ENCODE assay signal across 12 cellular contexts in the genomic region with DNA sequence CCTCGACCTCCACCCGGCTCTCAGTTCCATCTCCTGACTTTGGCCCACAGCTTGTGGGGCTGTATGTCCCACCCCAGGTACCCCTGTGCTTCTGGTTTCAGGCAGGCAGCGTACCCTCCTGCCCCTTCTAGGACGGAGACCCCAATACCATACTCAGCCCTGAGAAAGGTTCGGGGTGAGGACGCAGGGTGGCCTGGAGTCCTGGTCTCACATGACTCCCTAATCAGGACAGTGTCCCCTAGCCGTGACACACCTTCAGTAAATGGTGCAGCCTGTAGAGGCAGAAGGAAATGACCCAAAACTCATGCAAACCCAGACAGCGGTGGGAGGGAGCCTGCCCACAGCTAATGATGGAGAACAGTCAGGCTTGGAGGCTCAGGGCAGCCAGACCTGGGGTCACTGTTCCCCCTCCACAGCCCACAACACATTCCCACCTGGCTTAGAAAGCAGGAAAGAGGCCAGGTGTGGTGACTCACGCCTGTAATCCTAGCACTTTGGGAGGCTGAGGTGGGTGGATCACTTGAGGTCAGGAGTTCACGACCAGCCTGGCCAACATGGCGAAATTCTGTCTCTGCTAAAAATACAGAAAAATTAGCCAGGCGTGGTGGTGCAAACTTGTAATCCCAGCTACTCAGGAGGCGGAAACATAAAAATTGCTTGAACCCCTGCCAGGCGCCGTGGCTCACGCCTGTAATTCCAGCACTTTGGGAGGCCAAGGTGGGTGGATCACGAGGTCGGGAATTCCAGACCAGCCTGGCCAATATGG. TPM values are rescaled to one million over a fixed set of nuclear protein-coding genes. Genes with fewer than 3 reads are reported as not detected.
A peak's percentile ranks its signal among the peaks of the same experiment; 100 is the strongest.
DNase-seq lines count a peak whose midpoint lies in the region; ATAC-seq and TF ChIP-seq lines count a peak whose summit lies in the region.
"Had no signal": no experiment of that assay in that cellular context is flagged by ENCODE, and none has a peak within 500 bp of the region (broad histone marks: within the 10 kb centered on the region; RNA-seq: fewer than 3 reads in every experiment).

No MANE protein-coding gene starts in this region.

- H3K9ac ChIP-seq in H9 (ENCODE audit: extremely low read depth, insufficient read length, low read length) (no peak overlapping the region), OCI-LY1 (ENCODE audit: low read length) (no peak overlapping the region), trophoblast cell (ENCODE audit: low read length) (no peak overlapping the region)

- H4K5ac ChIP-seq in H9 (ENCODE audit: insufficient read length, low read depth, low read length) = peak overlapping the region; percentile 79

- DNase-seq in H9 = peak; percentile 51
- no peak for DNase-seq in trophoblast cell
- no peak for DNase-seq in SW480 (ENCODE audit: low spot score)
- DNase-seq in KG1 (lab: John Stamatoyannopoulos, UW) = no peak
- DNase-seq in activated CD4-positive, alpha-beta T cell treated with anti-CD3 and anti-CD28 coated beads for 1 hour = no peak
- DNase-seq: effector memory CD8-positive, alpha-beta T cell; midbrain had no signal

- no peak for ATAC-seq in HG02885 (IDR thresholded peaks at IDR 0.05; ENCODE audit: poor library complexity, unreplicated experiment)
- ATAC-seq: effector memory CD8-positive, alpha-beta T cell; psoas muscle had no signal

- H3K4me2 ChIP-seq in H9 (ENCODE audit: insufficient read depth, insufficient read length, low read length) (no peak overlapping the region), OCI-LY1 (ENCODE audit: low read length) (peak overlapping the region; percentile 15; the same call in 1 of the 2 replicates), trophoblast cell (ENCODE audit: low read length) (no peak overlapping the region)
- H3K4me2 ChIP-seq: hepatocyte had no signal

- H3K14ac ChIP-seq in H9 (ENCODE audit: insufficient read depth, low read length) = peak overlapping the region; percentile 92
- H3K14ac ChIP-seq in trophoblast cell (ENCODE audit: low read length) = peak overlapping the region; percentile 50

- peak overlapping the region; percentile 3 for H4K12ac ChIP-seq in trophoblast cell (ENCODE audit: low read depth, low read length)

- H3K27ac ChIP-seq in H9 (ENCODE audit: insufficient read length, low read depth, low read length) (peak overlapping the region; percentile 67), OCI-LY1 (ENCODE audit: low read depth, low read length, poor library complexity, severe bottlenecking) (no peak overlapping the region), esophagus (ENCODE audit: low read depth in 2 of 2, low read length in 1 of 2) (peak overlapping the region; percentile 87 to 98), trophoblast cell (ENCODE audit: low read depth, low read length) (peak overlapping the region; percentile 3)
- H3K27ac ChIP-seq: hepatocyte, psoas muscle had no signal

- no peak overlapping the region for H3K4me3 ChIP-seq in OCI-LY1 (ENCODE audit: low read depth, low read length, poor library complexity, severe bottlenecking)
- no peak overlapping the region for H3K4me3 ChIP-seq in esophagus (ENCODE audit: low read depth in 1 of 2, low read length in 2 of 2)
- H3K4me3 ChIP-seq in trophoblast cell (ENCODE audit: low read depth, low read length) = no peak overlapping the region
- H3K4me3 ChIP-seq: hepatocyte, psoas muscle had no signal

- no peak overlapping the region for H4K8ac ChIP-seq in H9 (replicated peaks; ENCODE audit: insufficient read length, low read depth, low read length)
- H4K8ac ChIP-seq in trophoblast cell (ENCODE audit: low read depth, low read length) = peak overlapping the region; percentile 34

- WGBS in H9 (ENCODE audit: extremely low coverage, insufficient read length, low lambda C conversion rate) = no CpG with 5 or more reads among the region's 18 CpGs
- WGBS in esophagus, 2 donors = 65 to 66% methylated on average over 18 of the region's 18 CpGs
- WGBS in trophoblast cell (ENCODE audit: extremely low coverage, insufficient coverage, insufficient read length) = no CpG with 5 or more reads among the region's 18 CpGs

- H3F3A ChIP-seq in OCI-LY1 (ENCODE audit: insufficient read depth, low read length) = no peaks in the 10 kb centered on the region

- H3K36me3 Mint-ChIP-seq in H9 (ENCODE audit: insufficient read depth in 1 of 3, low read depth in 3 of 3) = no peaks in the 10 kb centered on the region

- H3K4ac ChIP-seq in H9 (ENCODE audit: low read depth, low read length) (no peak overlapping the region), trophoblast cell (ENCODE audit: low read depth, low read length) (peak overlapping the region; percentile 4)

- H3K23ac ChIP-seq in H9 (ENCODE audit: insufficient read length, low read depth, low read length) = no peak overlapping the region
- H3K23ac ChIP-seq in trophoblast cell (ENCODE audit: low read length) = no peak overlapping the region

- H2BK15ac ChIP-seq in H9 (ENCODE audit: low read depth, low read length) = no peak overlapping the region

- H3K9me2 ChIP-seq in OCI-LY1 (ENCODE audit: low read depth, low read length) = no peaks in the 10 kb centered on the region

- no peak overlapping the region for H3T11ph ChIP-seq in H9 (ENCODE audit: low read length)

- peak overlapping the region; percentile 89 for H2BK12ac ChIP-seq in H9 (ENCODE audit: insufficient read length, low read depth, low read length)
- H2BK12ac ChIP-seq in trophoblast cell (ENCODE audit: low read length) = peak overlapping the region; percentile 70

- H3K4me3 Mint-ChIP-seq in H9 = peak overlapping the region in 1 of 2 experiments; percentile 26; a peak in 1 of 5 replicates
- H3K4me3 Mint-ChIP-seq: effector memory CD8-positive, alpha-beta T cell had no signal

- H3K23me2 ChIP-seq in H9 (ENCODE audit: insufficient read length, low read depth, low read length, poor library complexity, severe bottlenecking) = no peaks in the 10 kb centered on the region

- H3K27me3 ChIP-seq in H9 (ENCODE audit: insufficient read depth, low read length) (no peaks in the 10 kb centered on the region), OCI-LY1 (ENCODE audit: insufficient read depth, low read length) (no peaks in the 10 kb centered on the region), esophagus (ENCODE audit: control insufficient read depth in 1 of 2, insufficient read depth in 2 of 2, low read length in 2 of 2) (no peaks in the 10 kb centered on the region), trophoblast cell (ENCODE audit: insufficient read depth, low read length) (no peaks in the 10 kb centered on the region)
- H3K27me3 ChIP-seq: hepatocyte had no signal

- H2BK120ac ChIP-seq in H9 (ENCODE audit: low read depth, low read length, poor library complexity, severe bottlenecking) (no peak overlapping the region), trophoblast cell (ENCODE audit: insufficient read depth, low read length, poor library complexity) (peak overlapping the region; percentile 67)

- H3K27ac Mint-ChIP-seq in H9 = peak overlapping the region; percentile 74 to 97 (median 87); a peak in 5 of 7 replicates

- H2BK5ac ChIP-seq in H9 (ENCODE audit: insufficient read length, low read length) = no peak overlapping the region
- H2BK5ac ChIP-seq in trophoblast cell (ENCODE audit: low read depth, low read length, poor library complexity) = peak overlapping the region; percentile 32

- H3K9me3 ChIP-seq in H9 (ENCODE audit: control insufficient read depth, low read depth, low read length) = no peaks in the 10 kb centered on the region
- no peaks in the 10 kb centered on the region for H3K9me3 ChIP-seq in OCI-LY1 (ENCODE audit: low read length)
- H3K9me3 ChIP-seq in esophagus (ENCODE audit: control insufficient read depth in 2 of 2, insufficient read depth in 1 of 2, low read depth in 1 of 2, low read length in 1 of 2) = no peaks in the 10 kb centered on the region
- H3K9me3 ChIP-seq in trophoblast cell (ENCODE audit: insufficient read depth, low read depth, low read length) = peaks cover 4% of the 10 kb centered on the region
- H3K9me3 ChIP-seq: psoas muscle had no signal

- TF ChIP-seq CTCF in H9 (conservative IDR thresholded peaks at IDR 0.05) (no peak), OCI-LY1 (IDR thresholded peaks at IDR 0.05; ENCODE audit: low read length) (no peak)

- H3K18ac ChIP-seq in H9 (ENCODE audit: insufficient read length, low read depth, low read length) (peak overlapping the region; percentile 85), trophoblast cell (ENCODE audit: low read length) (peak overlapping the region; percentile 13)

- H2BK20ac ChIP-seq in H9 (ENCODE audit: low read depth, low read length, poor library complexity, severe bottlenecking) = no peak overlapping the region

- H3K4me1 ChIP-seq in H9 (ENCODE audit: insufficient read depth, low read length) = peaks cover 15% of the 10 kb centered on the region; the same call in 1 of the 2 replicates
- H3K4me1 ChIP-seq in OCI-LY1 (ENCODE audit: insufficient read depth, low read length, severe bottlenecking) = peaks cover 31% of the 10 kb centered on the region
- peaks cover 0 to 30% of the 10 kb centered on the region in 2 donors for H3K4me1 ChIP-seq in esophagus (ENCODE audit: control insufficient read depth in 2 of 2, insufficient read depth in 2 of 2, low read length in 1 of 2)
- peaks cover 26 to 34% of the 10 kb centered on the region in 2 experiments for H3K4me1 ChIP-seq in trophoblast cell (ENCODE audit: control insufficient read depth in 1 of 2, insufficient read depth in 2 of 2, low read length in 2 of 2)

- H3K79me1 ChIP-seq in H9 (ENCODE audit: insufficient read depth, low read depth, low read length, poor library complexity, severe bottlenecking) (no peaks in the 10 kb centered on the region), trophoblast cell (ENCODE audit: low read length) (peaks cover 18% of the 10 kb centered on the region)

- H3K56ac ChIP-seq in H9 (ENCODE audit: insufficient read length, low read depth, low read length) = peak overlapping the region; percentile 75

- H2AFZ ChIP-seq in H9 (ENCODE audit: low read length) = no peak overlapping the region
- H2AFZ ChIP-seq in OCI-LY1 (ENCODE audit: low read length) = no peak overlapping the region
- H2AFZ ChIP-seq in trophoblast cell (ENCODE audit: insufficient read depth, low read length, poor library complexity) = peak overlapping the region; percentile 26
- H2AFZ ChIP-seq: hepatocyte had no signal

- H4K20me1 ChIP-seq in H9 (ENCODE audit: control insufficient read depth, insufficient read depth, insufficient read length) (no peaks in the 10 kb centered on the region), OCI-LY1 (ENCODE audit: insufficient read depth, low read length) (no peaks in the 10 kb centered on the region)

- H3K79me2 ChIP-seq in H9 (ENCODE audit: insufficient read depth, low read length) (no peaks in the 10 kb centered on the region), OCI-LY1 (ENCODE audit: insufficient read depth, low read length) (no peaks in the 10 kb centered on the region), trophoblast cell (ENCODE audit: control insufficient read depth, insufficient read depth, low read length, poor library complexity) (peaks cover 2% of the 10 kb centered on the region)
- H3K79me2 ChIP-seq: hepatocyte had no signal

- no peaks in the 10 kb centered on the region; the same call in 1 of the 2 replicates for H3K27me3 Mint-ChIP-seq in H9 (ENCODE audit: low read depth)
- H3K27me3 Mint-ChIP-seq: effector memory CD8-positive, alpha-beta T cell had no signal

- H4K91ac ChIP-seq in H9 (ENCODE audit: insufficient read length, low read depth, low read length) (peak overlapping the region; percentile 43), trophoblast cell (ENCODE audit: low read depth, low read length) (peak overlapping the region; percentile 72)

- H3K36me3 ChIP-seq in OCI-LY1 (ENCODE audit: insufficient read depth, low read length) = no peaks in the 10 kb centered on the region
- no peaks in the 10 kb centered on the region for H3K36me3 ChIP-seq in esophagus (ENCODE audit: control insufficient read depth in 2 of 2, insufficient read depth in 2 of 2, low read length in 1 of 2)
- no peaks in the 10 kb centered on the region for H3K36me3 ChIP-seq in trophoblast cell (ENCODE audit: control insufficient read depth in 1 of 2, insufficient read depth in 2 of 2, low read length in 2 of 2)

- H2AK5ac ChIP-seq in H9 (ENCODE audit: insufficient read length, low read length) (peak overlapping the region; percentile 81), trophoblast cell (ENCODE audit: low read length) (peak overlapping the region; percentile 90)

- no peaks in the 10 kb centered on the region for H3K9me3 Mint-ChIP-seq in H9
- H3K9me3 Mint-ChIP-seq: effector memory CD8-positive, alpha-beta T cell had no signal

- H3K4me1 Mint-ChIP-seq in H9 = peaks cover 44 to 48% of the 10 kb centered on the region in 2 experiments

RNA-seq across cellular contexts. Expression of a gene that starts 8.8 kb away (rescaled TPM):
- total RNA-seq in H9 (2021) = 2,116 and 2,191 TPM in 2 replicates
- polyA plus RNA-seq in esophagus = 100 to 1,000 TPM; 202 to 211 TPM
- 615 and 629 TPM in 2 replicates for polyA plus RNA-seq in trophoblast cell (2013)

RNA-seq across cellular contexts. Expression of a gene that starts 21.0 kb away (rescaled TPM):
- 5.1 and 5.4 TPM in 2 replicates for total RNA-seq in H9 (2021)
- 10 to 100 TPM; 31.7 to 36.6 TPM for polyA plus RNA-seq in esophagus
- polyA plus RNA-seq in trophoblast cell (2013) = 10.3 and 11.5 TPM in 2 replicates
